ENCODE assay signal across 8 cellular contexts in the genomic region with DNA sequence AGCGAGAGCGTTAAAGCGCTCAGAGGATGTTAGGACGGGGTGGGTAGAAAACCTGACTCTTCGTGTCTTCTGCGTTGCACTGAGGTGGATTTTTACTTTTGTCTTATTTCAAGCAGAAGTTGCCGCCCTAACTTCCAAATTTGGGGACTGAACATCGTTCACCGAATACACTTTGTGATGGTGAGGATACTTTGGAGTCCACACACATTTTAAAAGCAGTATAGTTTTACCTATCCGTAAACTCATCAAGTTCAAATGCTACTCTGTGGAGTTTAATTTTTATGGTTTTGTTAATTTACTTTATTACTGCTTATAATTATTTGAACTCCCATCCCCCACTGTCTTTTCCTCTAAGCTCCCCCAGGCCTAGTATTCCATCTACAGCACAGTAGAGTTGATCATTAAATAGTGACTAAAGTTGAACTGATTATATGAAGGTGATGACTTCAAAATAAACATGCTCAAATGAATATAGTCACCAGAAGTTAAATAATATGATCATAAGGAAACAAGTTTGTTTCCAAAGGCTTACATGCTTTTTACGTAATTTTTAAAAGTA. TPM values are rescaled to one million over a fixed set of nuclear protein-coding genes. Genes with fewer than 3 reads are reported as not detected.
DNase-seq lines count a peak whose midpoint lies in the region; ATAC-seq and TF ChIP-seq lines count a peak whose summit lies in the region.

No MANE protein-coding gene starts in this region.

- H2BK5ac ChIP-seq in IMR-90 (ENCODE audit: low read depth, low read length, poor library complexity, severe bottlenecking) = peak overlapping the region; percentile 92

- H2AFZ ChIP-seq in IMR-90 (replicated peaks; ENCODE audit: low read length, poor library complexity) (peak overlapping the region; percentile 98), mammary epithelial cell (ENCODE audit: low read depth, low read length) (peak overlapping the region; percentile 81)

- H2BK20ac ChIP-seq in IMR-90 (ENCODE audit: low read depth, low read length) = 0 out of 2 replicates have a peak overlapping the region, but pooled peaks have one; percentile 53

- peak; percentile 24 for DNase-seq in ACHN
- no peak for DNase-seq in IMR-90
- DNase-seq in mammary epithelial cell = no peak
- DNase-seq in mucosa of descending colon = no peak
- DNase-seq in cortex of kidney (lab: John Stamatoyannopoulos, UW) = no peak
- no peak for DNase-seq in activated CD8-positive, alpha-beta memory T cell treated with anti-CD3 and anti-CD28 coated beads, Interleukin-2, amount 50 U/mL, for 4 hours
- no peak for DNase-seq in occipital lobe (lab: John Stamatoyannopoulos, UW)

- peak overlapping the region; percentile 34; the same call in 2 of the 3 replicates for H2BK15ac ChIP-seq in IMR-90 (ENCODE audit: low read depth, low read length)

- H3K4ac ChIP-seq in IMR-90 (ENCODE audit: low read depth, low read length) = peak overlapping the region; percentile 91

- intact Hi-C loops in IMR-90 (cut with micrococcal nuclease) = no loop called here
- intact Hi-C loops in mammary epithelial cell (cut with micrococcal nuclease) = loop anchor here (10.0 kb wide), 1 partner anchor 661 kb away; no protein-coding TSS in a partner anchor
- intact Hi-C loops in mucosa of descending colon (cut with DNase I, micrococcal nuclease) = no loop called here

- peak overlapping the region; percentile 91 for H2AK9ac ChIP-seq in IMR-90 (replicated peaks; ENCODE audit: low read depth, low read length, poor library complexity)

- peak overlapping the region; percentile 88 to 90 for H4K8ac ChIP-seq in IMR-90 (ENCODE audit: low read depth in 2 of 2, low read length in 2 of 2)

- in situ Hi-C loops in ACHN (cut with HindIII; ENCODE audit: low pct_ligation_motif_present, low pct_unique_long_range_greater_than_20kb, low sequenced_read_pairs) (no loop called here), IMR-90 (cut with MboI; ENCODE audit: low sequenced_read_pairs) (no loop called here), mammary epithelial cell (cut with MboI; ENCODE audit: low sequenced_read_pairs in 2 of 2) (no loop called here)

- peak overlapping the region; percentile 90 for H4K91ac ChIP-seq in IMR-90 (ENCODE audit: insufficient read depth, low read depth, low read length)

- POLR2A ChIA-PET in IMR-90 (lab: Charles Lee; ENCODE audit: unreplicated experiment) = no interaction called here

- peak overlapping the region; percentile 98 for H3K23ac ChIP-seq in IMR-90 (ENCODE audit: low read depth, low read length)

- peak overlapping the region; percentile 93 for H3K27ac ChIP-seq in IMR-90 (ENCODE audit: insufficient read depth, low read length)
- peak overlapping the region; percentile 87 for H3K27ac ChIP-seq in mammary epithelial cell (ENCODE audit: insufficient read depth, low read depth, low read length)

- ATAC-seq in IMR-90 (ENCODE audit: low read depth) = no peak
- no peak for ATAC-seq in mucosa of descending colon
- ATAC-seq in GM21825 (IDR thresholded peaks at IDR 0.05; ENCODE audit: unreplicated experiment) = no peak

- peak overlapping the region; percentile 20 for H4K5ac ChIP-seq in IMR-90 (ENCODE audit: low read depth, low read length)

- 0 out of 2 replicates have a peak overlapping the region, but pooled peaks have one; percentile 56 for H2AK5ac ChIP-seq in IMR-90 (ENCODE audit: low read depth, low read length)

- peak overlapping the region; percentile 98 for H3K14ac ChIP-seq in IMR-90 (replicated peaks; ENCODE audit: low read depth, low read length)

- peaks cover 46% of the 10 kb centered on the region for H3K79me2 ChIP-seq in mammary epithelial cell (ENCODE audit: insufficient read depth, low read length)

- H3K4me2 ChIP-seq in IMR-90 (ENCODE audit: low read depth, low read length) (peak overlapping the region; percentile 80), mammary epithelial cell (ENCODE audit: insufficient read depth, low read depth, low read length) (peak overlapping the region; percentile 91)

- no peaks in the 10 kb centered on the region for H3K27me3 ChIP-seq in IMR-90 (ENCODE audit: control insufficient read depth, insufficient read depth, low read length)
- no peaks in the 10 kb centered on the region for H3K27me3 ChIP-seq in mammary epithelial cell (ENCODE audit: insufficient read depth, low read length)

- H3K79me1 ChIP-seq in IMR-90 (ENCODE audit: low read depth in 1 of 2, low read length in 2 of 2) = peaks cover 6 to 45% of the 10 kb centered on the region in 2 experiments

- H3K9me3 ChIP-seq in IMR-90 (ENCODE audit: control insufficient read depth, insufficient read depth, low read length) = no peaks in the 10 kb centered on the region
- no peaks in the 10 kb centered on the region for H3K9me3 ChIP-seq in mammary epithelial cell (replicated peaks; ENCODE audit: insufficient read depth, low read length)
- H3K9me3 ChIP-seq in mucosa of descending colon = no peaks in the 10 kb centered on the region

- TF ChIP-seq POLR2A in IMR-90 (IDR thresholded peaks at IDR 0.05; ENCODE audit: low read depth, low read length) = no peak

- H3K18ac ChIP-seq in IMR-90 (ENCODE audit: low read depth, low read length) = peak overlapping the region; percentile 7; the same call in 1 of the 2 replicates

- TF ChIP-seq CTCF in IMR-90 (conservative IDR thresholded peaks at IDR 0.05; ENCODE audit: low read depth, low read length) (no peak), mammary epithelial cell (conservative IDR thresholded peaks at IDR 0.05 in 1 of 2, IDR thresholded peaks at IDR 0.05 in 1 of 2; ENCODE audit: extremely low read depth in 1 of 2, insufficient read depth in 1 of 2, low read depth in 1 of 2, low read length in 2 of 2) (no peak), mucosa of descending colon (IDR thresholded peaks at IDR 0.05) (no peak)

- peaks cover 4% of the 10 kb centered on the region for H3K36me3 ChIP-seq in IMR-90 (ENCODE audit: control insufficient read depth, insufficient read depth, low read length)
- peaks cover 10% of the 10 kb centered on the region for H3K36me3 ChIP-seq in mammary epithelial cell (ENCODE audit: insufficient read depth, low read length)
- no peaks in the 10 kb centered on the region for H3K36me3 ChIP-seq in mucosa of descending colon (ENCODE audit: low read depth)

- H3K4me3 ChIP-seq in IMR-90 (ENCODE audit: insufficient read depth, low read depth, low read length) = peak overlapping the region; percentile 66
- peak overlapping the region; percentile 67 to 83 (median 82) for H3K4me3 ChIP-seq in mammary epithelial cell (replicated peaks in 1 of 3; ENCODE audit: insufficient read depth in 1 of 3, low read depth in 2 of 3, low read length in 3 of 3)
- peak overlapping the region; percentile 77 for H3K4me3 ChIP-seq in mucosa of descending colon

- H3K4me1 ChIP-seq in IMR-90 (ENCODE audit: control insufficient read depth, insufficient read depth, low read length) = peaks cover 6% of the 10 kb centered on the region
- peaks cover 44% of the 10 kb centered on the region for H3K4me1 ChIP-seq in mammary epithelial cell (ENCODE audit: insufficient read depth, low read length)
- peaks cover 12% of the 10 kb centered on the region for H3K4me1 ChIP-seq in mucosa of descending colon (ENCODE audit: low read depth)

- peak overlapping the region; percentile 82 for H2BK120ac ChIP-seq in IMR-90 (ENCODE audit: low read depth, low read length)

- 0% methylated on average over 2 of the region's 11 CpGs; no CpG with 5 or more reads in 1 of the 2 experiments for WGBS in IMR-90 (ENCODE audit: extremely low coverage in 2 of 2, insufficient read length in 1 of 2), 2 experiments
- 9% methylated on average over 11 of the region's 11 CpGs for WGBS in mammary epithelial cell (ENCODE audit: low coverage, missing lambda C conversion rate)

- TF ChIP-seq RAD21 in IMR-90 (IDR thresholded peaks at IDR 0.05; ENCODE audit: low read length) = no peak

- BruUV-seq in IMR-90 (replicated peaks; lab: Mats Ljungman, UMichigan) (TSS peak; percentile 71), mammary epithelial cell (replicated peaks; lab: Mats Ljungman, UMichigan) (TSS peak; percentile 55)

- no peaks in the 10 kb centered on the region for H4K20me1 ChIP-seq in IMR-90 (ENCODE audit: insufficient read depth, low read length)
- H4K20me1 ChIP-seq in mammary epithelial cell (ENCODE audit: insufficient read depth, low read length) = no peaks in the 10 kb centered on the region

- H3K9me1 ChIP-seq in IMR-90 (ENCODE audit: insufficient read depth, low read length) = peaks cover 7% of the 10 kb centered on the region

- H3K9ac ChIP-seq in IMR-90 (ENCODE audit: low read depth, low read length) = peak overlapping the region; percentile 85
- H3K9ac ChIP-seq in mammary epithelial cell (ENCODE audit: insufficient read depth, low read length) = peak overlapping the region; percentile 79

- H3K56ac ChIP-seq in IMR-90 (ENCODE audit: extremely low read depth, insufficient read depth, low read length) = peak overlapping the region; percentile 90

- dilution Hi-C loops in IMR-90 (cut with HindIII; ENCODE audit: low sequenced_read_pairs, unreplicated experiment) = no loop called here
- dilution Hi-C loops in mammary epithelial cell (cut with HindIII; ENCODE audit: low sequenced_read_pairs) = no loop called here

- CTCF ChIA-PET in IMR-90 (lab: Yijun Ruan, JAX) = interaction anchor here (1.0 kb wide), 1 partner anchor 13 kb away, joined by 3 read pairs; no protein-coding TSS in a partner anchor
- CTCF ChIA-PET in mammary epithelial cell (lab: Charles Lee; ENCODE audit: low non-redundant PET) = interaction anchor here (0.6 kb wide), 1 partner anchor 38 kb away, joined by 4 read pairs; the partner anchor contains the start of gene TMF1

RNA-seq across cellular contexts. Expression of gene EOGT, which starts 0.6 kb away (rescaled TPM):
- 35.6 and 41.2 TPM in 2 replicates for total RNA-seq in IMR-90 (2012; rRNA removed)
- 9.7 and 12.3 TPM in 2 replicates for polyA plus RNA-seq in IMR-90 (2012; rRNA removed)
- polyA plus RNA-seq in IMR-90 (2012; cell fraction: cytosol; rRNA removed) = 2.9 and 3.7 TPM in 2 replicates
- 6.5 and 30.8 TPM in 2 replicates for polyA plus RNA-seq in IMR-90 (2012; cell fraction: nucleus; rRNA removed; ENCODE audit: low replicate concordance)
- 100 to 1,000 TPM in 1 of 2 donors, 10 to 100 TPM in 1; 52.4 to 194 TPM for total RNA-seq in mammary epithelial cell
- polyA plus RNA-seq in mammary epithelial cell = 28.8 TPM
- polyA minus RNA-seq in mammary epithelial cell = 38.8 TPM
- total RNA-seq in mucosa of descending colon = 10 to 100 TPM; 16.9 to 27.3 (median 17.4) TPM
- total RNA-seq in occipital lobe = 8.6 TPM

RNA-seq across cellular contexts. Expression of gene TMF1, which starts 38.0 kb away (rescaled TPM):
- total RNA-seq in IMR-90 (2012; rRNA removed) = 39.1 and 57.5 TPM in 2 replicates
- polyA plus RNA-seq in IMR-90 (2012; rRNA removed) = 9.5 and 12.4 TPM in 2 replicates
- 1.9 and 2.2 TPM in 2 replicates for polyA plus RNA-seq in IMR-90 (2012; cell fraction: cytosol; rRNA removed)
- 3.2 and 16.3 TPM in 2 replicates for polyA plus RNA-seq in IMR-90 (2012; cell fraction: nucleus; rRNA removed; ENCODE audit: low replicate concordance)
- 10 to 100 TPM; 35.4 to 46.3 TPM for total RNA-seq in mammary epithelial cell
- 11.9 TPM for polyA plus RNA-seq in mammary epithelial cell
- polyA minus RNA-seq in mammary epithelial cell = 12.4 TPM
- total RNA-seq in mucosa of descending colon = 10 to 100 TPM; 40.3 to 43.9 (median 43.4) TPM
- 41.6 TPM for total RNA-seq in occipital lobe
